ENCODE assay signal across 19 cellular contexts in the genomic region with DNA sequence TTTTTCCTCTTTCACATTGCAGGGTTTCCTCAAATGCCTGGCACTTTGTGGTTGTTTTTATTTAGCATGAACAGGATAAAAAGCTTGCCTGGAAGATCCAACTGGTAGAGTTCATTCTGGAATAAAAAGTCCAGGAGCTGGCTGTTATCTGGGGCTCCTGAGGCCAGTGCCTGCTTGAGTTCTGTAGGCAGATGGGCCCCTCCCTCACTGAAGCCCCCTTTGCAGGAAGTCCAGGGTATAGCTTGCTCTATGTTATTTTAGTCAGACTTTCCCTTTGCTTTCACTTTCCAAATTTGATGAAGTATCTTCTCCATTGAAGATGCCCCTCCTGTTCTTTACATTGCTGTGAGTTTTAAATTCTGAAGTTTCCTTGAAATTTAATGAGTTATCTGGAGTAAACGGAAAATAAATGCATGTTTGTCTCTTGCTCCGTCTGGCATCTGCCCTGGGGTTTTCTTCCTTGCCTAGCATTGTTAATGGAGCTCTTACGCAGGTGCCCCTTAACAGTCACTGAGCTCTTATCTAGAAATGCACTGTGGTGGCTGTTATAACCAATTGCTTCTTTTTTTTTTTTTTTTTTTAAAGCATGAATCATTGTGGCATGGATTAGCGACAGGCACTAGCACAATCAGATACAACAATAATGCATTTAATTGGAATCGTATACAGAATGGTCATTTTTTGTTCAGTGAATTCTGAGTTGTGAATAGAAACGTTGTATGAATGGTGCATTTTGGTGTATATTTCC. TPM values are rescaled to one million over a fixed set of nuclear protein-coding genes. Genes with fewer than 3 reads are reported as not detected.
DNase-seq lines count a peak whose midpoint lies in the region; ATAC-seq and TF ChIP-seq lines count a peak whose summit lies in the region.
"Had no signal": no experiment of that assay in that cellular context is flagged by ENCODE, and none has a peak within 500 bp of the region (broad histone marks: within the 10 kb centered on the region; RNA-seq: fewer than 3 reads in every experiment).

No MANE protein-coding gene starts in this region.

- no peak for TF ChIP-seq POLR2A in erythroblast (IDR thresholded peaks at IDR 0.05; ENCODE audit: low read length)

- H3K9me2 ChIP-seq in SK-N-SH = no peaks in the 10 kb centered on the region

- H3K36me3 ChIP-seq in BLaER1 treated with 17β-estradiol and CSF1 and Interleukin-3, amounts not matched to agents 10 nM and 100 nM = no peaks in the 10 kb centered on the region
- H3K36me3 ChIP-seq in SK-N-SH (replicated peaks in 1 of 2; ENCODE audit: control insufficient read depth in 1 of 2, insufficient read depth in 2 of 2, low read length in 1 of 2) = no peaks in the 10 kb centered on the region
- H3K36me3 ChIP-seq: MG63 had no signal

- TF ChIP-seq CTCF in SK-N-SH (IDR thresholded peaks at IDR 0.05) = no peak

- H3K9ac ChIP-seq in BLaER1 treated with 17β-estradiol and CSF1 and Interleukin-3, amounts not matched to agents 10 nM and 100 nM = no peak overlapping the region
- H3K9ac ChIP-seq in SK-N-SH = no peak overlapping the region

- no peak overlapping the region for H2AFZ ChIP-seq in SK-N-SH (ENCODE audit: low read depth)

- TF ChIP-seq RAD21 in SK-N-SH (IDR thresholded peaks at IDR 0.05; ENCODE audit: low read length) = peak; percentile 35

- H3K27ac ChIP-seq in BLaER1 treated with 17β-estradiol and CSF1 and Interleukin-3, amounts not matched to agents 10 nM and 100 nM = no peak overlapping the region
- H3K27ac ChIP-seq in SK-N-SH (ENCODE audit: low read depth in 2 of 2, low read length in 1 of 2) = peak overlapping the region in 1 of 2 experiments; percentile 98; a peak in 2 of 4 replicates
- H3K27ac ChIP-seq: RWPE1 had no signal

- CTCF ChIA-PET in SK-N-SH (lab: Yijun Ruan, JAX) = interaction anchor here (0.7 to 13.0 kb wide), 21 partner anchors 9 to 752 kb away, joined by 3 to 130 read pairs (median 6); a partner anchor contains a TSS

- POLR2A ChIA-PET in SK-N-SH (lab: Yijun Ruan, JAX) = interaction anchor here (0.6 to 2.9 kb wide), 14 partner anchors 11 to 297 kb away, joined by 3 to 16 read pairs (median 4); a partner anchor contains a TSS

- no peaks in the 10 kb centered on the region for H3K79me2 ChIP-seq in SK-N-SH (ENCODE audit: insufficient read depth)

- H3K4me1 ChIP-seq in BLaER1 treated with 17β-estradiol and CSF1 and Interleukin-3, amounts not matched to agents 10 nM and 100 nM = peaks cover 25 to 38% (median 33%) of the 10 kb centered on the region in 10 experiments
- H3K4me1 ChIP-seq in SK-N-SH (ENCODE audit: control insufficient read depth in 1 of 2, insufficient read depth in 2 of 2, low read depth in 1 of 2, low read length in 1 of 2) = peaks cover 0 to 44% of the 10 kb centered on the region in 2 experiments; a peak in 2 of 4 replicates

- DNase-seq in HT1080 (ENCODE audit: low read depth) (peak; percentile 35), SK-N-SH (peak; percentile 86), erythroblast (lab: John Stamatoyannopoulos, UW) (peak; percentile 19 to 48), NCI-H524 treated with DMSO at 0.1 percent for 48 hours (lab: John Stamatoyannopoulos, UW) (no peak), retina (no peak), NCI-H187 treated with DMSO at 0.1 percent for 48 hours (lab: John Stamatoyannopoulos, UW) (no peak)
- DNase-seq: head of caudate nucleus, kidney glomerular epithelial cell, MG63, NCI-H524 had no signal

- H3K4me3 ChIP-seq in BLaER1 treated with 17β-estradiol and CSF1 and Interleukin-3, amounts not matched to agents 10 nM and 100 nM = no peak overlapping the region
- H3K4me3 ChIP-seq in SK-N-SH (ENCODE audit: low read depth in 2 of 2, low read length in 1 of 2) = peak overlapping the region; percentile 26 to 40
- H3K4me3 ChIP-seq: GM12878, MG63 had no signal

- no peaks in the 10 kb centered on the region for H4K20me1 ChIP-seq in BLaER1 treated with 17β-estradiol and CSF1 and Interleukin-3, amounts not matched to agents 10 nM and 100 nM
- no peaks in the 10 kb centered on the region for H4K20me1 ChIP-seq in SK-N-SH (ENCODE audit: insufficient read depth)

- H3K27me3 ChIP-seq in BLaER1 treated with 17β-estradiol and CSF1 and Interleukin-3, amounts not matched to agents 10 nM and 100 nM = no peaks in the 10 kb centered on the region
- peaks cover 27% of the 10 kb centered on the region; the same call in 1 of the 2 replicates for H3K27me3 ChIP-seq in SK-N-SH (ENCODE audit: insufficient read depth)
- H3K27me3 ChIP-seq: MG63 had no signal

- WGBS in SK-N-SH (ENCODE audit: low lambda C conversion rate) = 13% methylated on average over 6 of the region's 6 CpGs

- no peaks in the 10 kb centered on the region for H3F3A ChIP-seq in SK-N-SH (replicated peaks; ENCODE audit: insufficient read depth)

- TF ChIP-seq EP300 in SK-N-SH (IDR thresholded peaks at IDR 0.05; ENCODE audit: borderline replicate concordance in 1 of 2, low read depth in 1 of 2, low read length in 1 of 2) = peak in 1 of 2 experiments; percentile 94; a peak in 2 of 4 replicates

- H3K9me3 ChIP-seq in BLaER1 treated with 17β-estradiol and CSF1 and Interleukin-3, amounts not matched to agents 10 nM and 100 nM (replicated peaks in 1 of 11) = no peaks in the 10 kb centered on the region
- H3K9me3 ChIP-seq in SK-N-SH = no peaks in the 10 kb centered on the region
- H3K9me3 ChIP-seq: MG63 had no signal

- no peak for ATAC-seq in HG02852 (IDR thresholded peaks at IDR 0.05; ENCODE audit: unreplicated experiment)
- ATAC-seq: GM12878 had no signal

- peak overlapping the region; percentile 30 to 79 (median 55); a peak in 21 of 22 replicates for H3K4me2 ChIP-seq in BLaER1 treated with 17β-estradiol and CSF1 and Interleukin-3, amounts not matched to agents 10 nM and 100 nM
- H3K4me2 ChIP-seq in SK-N-SH = peak overlapping the region; percentile 35

TF ChIP-seq in SK-N-SH, 30 proteins besides CTCF, POLR2A, EP300 and RAD21 (continues in another document):
- TF ChIP-seq TAF1 (IDR thresholded peaks at IDR 0.05; ENCODE audit: borderline replicate concordance, low read depth, low read length) (no peak), MEF2A (IDR thresholded peaks at IDR 0.05; ENCODE audit: borderline replicate concordance, low read depth) (no peak), TEAD4 (IDR thresholded peaks at IDR 0.05; ENCODE audit: borderline replicate concordance, insufficient read depth) (no peak; the same call in 1 of the 2 replicates), CHD2 (IDR thresholded peaks at IDR 0.05; ENCODE audit: low read length, partially characterized antibody) (peak; percentile 85), POLR2AphosphoS5 (IDR thresholded peaks at IDR 0.05; ENCODE audit: low read depth, low read length) (no peak), FOSL2 (IDR thresholded peaks at IDR 0.05; ENCODE audit: borderline replicate concordance, low read depth) (no peak), TCF12 (IDR thresholded peaks at IDR 0.05) (peak; percentile 28; the same call in 1 of the 2 replicates), SIN3A (IDR thresholded peaks at IDR 0.05; ENCODE audit: borderline replicate concordance, low read depth, low read length) (no peak), NFIC (IDR thresholded peaks at IDR 0.05; ENCODE audit: borderline replicate concordance) (no peak), YY1 (IDR thresholded peaks at IDR 0.05; ENCODE audit: low read depth) (no peak), FOXM1 (IDR thresholded peaks at IDR 0.05; ENCODE audit: low read depth) (no peak), RXRA (IDR thresholded peaks at IDR 0.05; ENCODE audit: borderline replicate concordance, low read depth) (no peak), ELF1 (IDR thresholded peaks at IDR 0.05) (no peak), GABPA (IDR thresholded peaks at IDR 0.05; ENCODE audit: low read depth) (no peak), RFX5 (IDR thresholded peaks at IDR 0.05; ENCODE audit: low read length) (peak; percentile 57; the same call in 1 of the 2 replicates)
- TF ChIP-seq, protein P1, sequence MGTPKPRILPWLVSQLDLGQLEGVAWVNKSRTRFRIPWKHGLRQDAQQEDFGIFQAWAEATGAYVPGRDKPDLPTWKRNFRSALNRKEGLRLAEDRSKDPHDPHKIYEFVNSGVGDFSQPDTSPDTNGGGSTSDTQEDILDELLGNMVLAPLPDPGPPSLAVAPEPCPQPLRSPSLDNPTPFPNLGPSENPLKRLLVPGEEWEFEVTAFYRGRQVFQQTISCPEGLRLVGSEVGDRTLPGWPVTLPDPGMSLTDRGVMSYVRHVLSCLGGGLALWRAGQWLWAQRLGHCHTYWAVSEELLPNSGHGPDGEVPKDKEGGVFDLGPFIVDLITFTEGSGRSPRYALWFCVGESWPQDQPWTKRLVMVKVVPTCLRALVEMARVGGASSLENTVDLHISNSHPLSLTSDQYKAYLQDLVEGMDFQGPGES (IDR thresholded peaks at IDR 0.05; ENCODE audit: low read depth, low read length) = no peak
- TF ChIP-seq, protein P2, sequence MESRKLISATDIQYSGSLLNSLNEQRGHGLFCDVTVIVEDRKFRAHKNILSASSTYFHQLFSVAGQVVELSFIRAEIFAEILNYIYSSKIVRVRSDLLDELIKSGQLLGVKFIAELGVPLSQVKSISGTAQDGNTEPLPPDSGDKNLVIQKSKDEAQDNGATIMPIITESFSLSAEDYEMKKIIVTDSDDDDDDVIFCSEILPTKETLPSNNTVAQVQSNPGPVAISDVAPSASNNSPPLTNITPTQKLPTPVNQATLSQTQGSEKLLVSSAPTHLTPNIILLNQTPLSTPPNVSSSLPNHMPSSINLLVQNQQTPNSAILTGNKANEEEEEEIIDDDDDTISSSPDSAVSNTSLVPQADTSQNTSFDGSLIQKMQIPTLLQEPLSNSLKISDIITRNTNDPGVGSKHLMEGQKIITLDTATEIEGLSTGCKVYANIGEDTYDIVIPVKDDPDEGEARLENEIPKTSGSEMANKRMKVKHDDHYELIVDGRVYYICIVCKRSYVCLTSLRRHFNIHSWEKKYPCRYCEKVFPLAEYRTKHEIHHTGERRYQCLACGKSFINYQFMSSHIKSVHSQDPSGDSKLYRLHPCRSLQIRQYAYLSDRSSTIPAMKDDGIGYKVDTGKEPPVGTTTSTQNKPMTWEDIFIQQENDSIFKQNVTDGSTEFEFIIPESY (IDR thresholded peaks at IDR 0.05; ENCODE audit: borderline replicate concordance, low read depth) = no peak

RNA-seq across cellular contexts. Expression of a gene that starts 27.0 kb away (rescaled TPM):
- 38.3 and 38.5 TPM in 2 replicates for total RNA-seq in HT1080 (2014; rRNA removed; shearing (Covaris generic))
- polyA plus RNA-seq in HT1080 (2015; cell fraction: cytosol; rRNA removed) = 23.8 and 27.4 TPM in 2 replicates
- 63.2 and 72.4 TPM in 2 replicates for polyA plus RNA-seq in HT1080 (2015; cell fraction: nucleus; rRNA removed)
- 22.1 and 28.2 TPM in 2 replicates for polyA plus RNA-seq in SK-N-SH (2012; rRNA removed)
- polyA plus RNA-seq in SK-N-SH (2012; cell fraction: cytosol; rRNA removed) = 14.9 and 17.7 TPM in 2 replicates
- polyA plus RNA-seq in SK-N-SH (2012; cell fraction: nucleus; rRNA removed) = 60.5 and 67.4 TPM in 2 replicates

RNA-seq across cellular contexts. Expression of a gene that starts 49.4 kb away (rescaled TPM):
- total RNA-seq in HT1080 (2014; rRNA removed; shearing (Covaris generic)) = not detected in 2 replicates
- polyA plus RNA-seq in HT1080 (2015; cell fraction: cytosol; rRNA removed) = not detected in 2 replicates
- not detected in 2 replicates for polyA plus RNA-seq in HT1080 (2015; cell fraction: nucleus; rRNA removed)
- not detected in 2 replicates for polyA plus RNA-seq in SK-N-SH (2012; rRNA removed)
- not detected in 2 replicates for polyA plus RNA-seq in SK-N-SH (2012; cell fraction: cytosol; rRNA removed)
- not detected in 2 replicates for polyA plus RNA-seq in SK-N-SH (2012; cell fraction: nucleus; rRNA removed)
- total RNA-seq: GM12878, mononuclear cell, progenitor cell of endocrine pancreas, ureter had no signal
- polyA plus RNA-seq: BJ, esophagus, GM12878 had no signal

Comparison
In these comparisons a context has a peak if more than half of its experiments do, and no peak if none do; other contexts are left out.
1. H3K4me3 ChIP-seq: peak in SK-N-SH (2 of 2); none in BLaER1 treated with 17β-estradiol and CSF1 and Interleukin-3, amounts not matched to agents 10 nM and 100 nM (0 of 10).
2. DNase-seq: peak in HT1080 (single experiment), SK-N-SH (single experiment) and erythroblast (2 of 2); none in NCI-H524 treated with DMSO at 0.1 percent for 48 hours (single experiment), retina (single experiment) and NCI-H187 treated with DMSO at 0.1 percent for 48 hours (single experiment).